Comparison of ENCODE assay signal across 1 cellular context in genomic region chr21:17900281-17900989, GRCh38.
TF ChIP-seq lines count a peak whose summit lies in the region.

No MANE protein-coding gene starts in this region.

TF ChIP-seq in GM23338, 12 proteins besides CTCF, POLR2A, EP300 and RAD21 (continued from another document):
- no peak for TF ChIP-seq ZNF462 (CRISPR knock-in tag; IDR thresholded peaks at IDR 0.05)
